Comparison of ENCODE assay signal across 1 cellular context in genomic region chr16:70250748-70251650, GRCh38.
A peak's percentile ranks its signal among the peaks of the same experiment; 100 is the strongest.
TF ChIP-seq lines count a peak whose summit lies in the region.

No MANE protein-coding gene starts in this region.

TF ChIP-seq in HepG2, 621 proteins besides CTCF, POLR2A, EP300 and RAD21 (continued from another document and continues in another):
- peak; percentile 44; the same call in 1 of the 2 replicates for TF ChIP-seq PHF20 (CRISPR knock-in tag; IDR thresholded peaks at IDR 0.05)
- TF ChIP-seq GPBP1L1 (CRISPR knock-in tag; IDR thresholded peaks at IDR 0.05): no peak
- 0 out of 2 replicates have a peak, but pooled peaks have one; percentile 1 for TF ChIP-seq ZBTB46 (CRISPR knock-in tag; IDR thresholded peaks at IDR 0.05; ENCODE audit: borderline replicate concordance)
- TF ChIP-seq FOXA3 (CRISPR knock-in tag; IDR thresholded peaks at IDR 0.05): no peak
- no peak for TF ChIP-seq GABPA (IDR thresholded peaks at IDR 0.05; ENCODE audit: low read depth, low read length)
- no peak for TF ChIP-seq GABPA (CRISPR knock-in tag; IDR thresholded peaks at IDR 0.05; ENCODE audit: low read depth)
- no peak for TF ChIP-seq HNRNPK (IDR thresholded peaks at IDR 0.05; ENCODE audit: low read depth, low read length, poor library complexity, severe bottlenecking)
- TF ChIP-seq PRMT3 (CRISPR knock-in tag; IDR thresholded peaks at IDR 0.05; ENCODE audit: borderline replicate concordance, low read depth): peak; percentile 18; the same call in 1 of the 2 replicates
- TF ChIP-seq ZEB1 (IDR thresholded peaks at IDR 0.05; ENCODE audit: insufficient replicate concordance, low read depth): no peak
- no peak for TF ChIP-seq ZNF17 (CRISPR knock-in tag; IDR thresholded peaks at IDR 0.05)
- TF ChIP-seq ZHX1 (CRISPR knock-in tag; IDR thresholded peaks at IDR 0.05; ENCODE audit: low read depth): no peak
- TF ChIP-seq ZMAT5 (CRISPR knock-in tag; IDR thresholded peaks at IDR 0.05; ENCODE audit: borderline replicate concordance, low read depth): no peak
- TF ChIP-seq ZNF235 (CRISPR knock-in tag; IDR thresholded peaks at IDR 0.05; ENCODE audit: borderline replicate concordance): no peak; the same call in 1 of the 2 replicates
- 0 out of 2 replicates have a peak, but pooled peaks have one; percentile 43 for TF ChIP-seq ZNF614 (CRISPR knock-in tag; IDR thresholded peaks at IDR 0.05; ENCODE audit: borderline replicate concordance)
- TF ChIP-seq BRF2 (CRISPR knock-in tag; IDR thresholded peaks at IDR 0.05): no peak
- TF ChIP-seq ZNF792 (CRISPR knock-in tag; IDR thresholded peaks at IDR 0.05): 0 out of 2 replicates have a peak, but pooled peaks have one; percentile 33
- peak; percentile 84; the same call in 1 of the 2 replicates for TF ChIP-seq FLYWCH1 (CRISPR knock-in tag; IDR thresholded peaks at IDR 0.05)
- TF ChIP-seq ZNF652 (CRISPR knock-in tag; IDR thresholded peaks at IDR 0.05; ENCODE audit: borderline replicate concordance, low read depth): no peak
- no peak; the same call in 1 of the 2 replicates for TF ChIP-seq PAF1 (CRISPR knock-in tag; IDR thresholded peaks at IDR 0.05)
- TF ChIP-seq ZNF34 (CRISPR knock-in tag; IDR thresholded peaks at IDR 0.05; ENCODE audit: borderline replicate concordance): peak; percentile 91
- TF ChIP-seq ZNF713 (CRISPR knock-in tag; IDR thresholded peaks at IDR 0.05): 0 out of 2 replicates have a peak, but pooled peaks have one; percentile 80
- no peak; the same call in 1 of the 2 replicates for TF ChIP-seq ZNF121 (CRISPR knock-in tag; IDR thresholded peaks at IDR 0.05)
- TF ChIP-seq NR1H2 (CRISPR knock-in tag; IDR thresholded peaks at IDR 0.05; ENCODE audit: borderline replicate concordance, low read depth): 0 out of 2 replicates have a peak, but pooled peaks have one; percentile 84
- no peak for TF ChIP-seq ZNF577 (CRISPR knock-in tag; IDR thresholded peaks at IDR 0.05; ENCODE audit: borderline replicate concordance, low read depth)
- peak; percentile 26; the same call in 1 of the 2 replicates for TF ChIP-seq ZBTB3 (CRISPR knock-in tag; IDR thresholded peaks at IDR 0.05; ENCODE audit: borderline replicate concordance, low read depth)
- no peak for TF ChIP-seq TAF15 (IDR thresholded peaks at IDR 0.05; ENCODE audit: low read depth, low read length, poor library complexity, severe bottlenecking)
- TF ChIP-seq ZFP1 (CRISPR knock-in tag; IDR thresholded peaks at IDR 0.05): no peak
- no peak; the same call in 1 of the 2 replicates for TF ChIP-seq POLR2AphosphoS5 (IDR thresholded peaks at IDR 0.05; ENCODE audit: low read depth, low read length)
- TF ChIP-seq RARG (CRISPR knock-in tag; IDR thresholded peaks at IDR 0.05; ENCODE audit: low read depth): peak; percentile 66; the same call in 1 of the 2 replicates
- TF ChIP-seq ZFP36L2 (CRISPR knock-in tag; IDR thresholded peaks at IDR 0.05): no peak
- TF ChIP-seq THAP7 (CRISPR knock-in tag; IDR thresholded peaks at IDR 0.05): no peak; the same call in 1 of the 2 replicates
- TF ChIP-seq IRF2 (CRISPR knock-in tag; IDR thresholded peaks at IDR 0.05): no peak
- TF ChIP-seq ZNF33A (CRISPR knock-in tag; IDR thresholded peaks at IDR 0.05; ENCODE audit: borderline replicate concordance): no peak
- TF ChIP-seq ZNF562 (CRISPR knock-in tag; IDR thresholded peaks at IDR 0.05; ENCODE audit: borderline replicate concordance): no peak
- TF ChIP-seq TCF7 (IDR thresholded peaks at IDR 0.05; ENCODE audit: low read depth): no peak
- no peak for TF ChIP-seq ATF6 (CRISPR knock-in tag; conservative IDR thresholded peaks at IDR 0.05)
- TF ChIP-seq KLF12 (CRISPR knock-in tag; IDR thresholded peaks at IDR 0.05; ENCODE audit: borderline replicate concordance): no peak
- TF ChIP-seq KDM4B (CRISPR knock-in tag; IDR thresholded peaks at IDR 0.05): no peak
- no peak for TF ChIP-seq TCF7L2 (IDR thresholded peaks at IDR 0.05; ENCODE audit: low read depth, low read length)
- TF ChIP-seq EED (CRISPR knock-in tag; IDR thresholded peaks at IDR 0.05): peak; percentile 92
- TF ChIP-seq SP1 (IDR thresholded peaks at IDR 0.05): no peak
- peak; percentile 33; the same call in 1 of the 2 replicates for TF ChIP-seq SP1 (CRISPR knock-in tag; IDR thresholded peaks at IDR 0.05)
- peak; percentile 86 for TF ChIP-seq ZNF788 (CRISPR knock-in tag; IDR thresholded peaks at IDR 0.05; ENCODE audit: borderline replicate concordance)
- TF ChIP-seq GATAD1 (CRISPR knock-in tag; IDR thresholded peaks at IDR 0.05): peak; percentile 66
- TF ChIP-seq ZNF724P (CRISPR knock-in tag; IDR thresholded peaks at IDR 0.05; ENCODE audit: borderline replicate concordance): no peak
- no peak for TF ChIP-seq NR2F1 (CRISPR knock-in tag; IDR thresholded peaks at IDR 0.05)
- no peak for TF ChIP-seq HNF4G (IDR thresholded peaks at IDR 0.05; ENCODE audit: borderline replicate concordance, low read depth, low read length)
- no peak; the same call in 1 of the 2 replicates for TF ChIP-seq HNF4G (CRISPR knock-in tag; IDR thresholded peaks at IDR 0.05; ENCODE audit: borderline replicate concordance, low read depth)
- no peak; the same call in 1 of the 2 replicates for TF ChIP-seq ZNF580 (CRISPR knock-in tag; IDR thresholded peaks at IDR 0.05; ENCODE audit: borderline replicate concordance, low read depth)
- no peak for TF ChIP-seq MAZ (IDR thresholded peaks at IDR 0.05; ENCODE audit: borderline replicate concordance, low read depth, low read length)
- peak; percentile 66 for TF ChIP-seq MAZ (CRISPR knock-in tag; IDR thresholded peaks at IDR 0.05; ENCODE audit: low read depth)
- TF ChIP-seq HIVEP1 (CRISPR knock-in tag; IDR thresholded peaks at IDR 0.05): no peak
- no peak for TF ChIP-seq IRF9 (CRISPR knock-in tag; IDR thresholded peaks at IDR 0.05; ENCODE audit: borderline replicate concordance)
- no peak for TF ChIP-seq ELK4 (CRISPR knock-in tag; IDR thresholded peaks at IDR 0.05; ENCODE audit: borderline replicate concordance)
